Comparison of ENCODE assay signal across 7 cellular contexts in genomic region chr5:168268949-168269943, GRCh38. TPM values are rescaled to one million over a fixed set of nuclear protein-coding genes. Genes with fewer than 3 reads are reported as not detected.
DNase-seq lines count a peak whose midpoint lies in the region; ATAC-seq and TF ChIP-seq lines count a peak whose summit lies in the region.

No MANE protein-coding gene starts in this region.

- peaks cover 40% of the 10 kb centered on the region for H3K27me3 Mint-ChIP-seq in T-helper 17 cell

- DNase-seq in NCI-H146 (lab: John Stamatoyannopoulos, UW) (peak; percentile 89), T-helper 17 cell (peak; percentile 46 to 64 (median 59)), astrocyte of the cerebellum (ENCODE audit: low read depth) (peak; percentile 77), hippocampal formation (lab: John Stamatoyannopoulos, UW) (peak; percentile 70 to 88), retina (peak; percentile 96)

- H3K4me3 ChIP-seq in astrocyte of the cerebellum (ENCODE audit: low read depth, low read length) = peak overlapping the region; percentile 25

- ATAC-seq in GM18498 (IDR thresholded peaks at IDR 0.05; ENCODE audit: unreplicated experiment) (peak; percentile 88), HG02885 (IDR thresholded peaks at IDR 0.05; ENCODE audit: poor library complexity, unreplicated experiment) (peak; percentile 88), T-helper 17 cell (peak; percentile 86)

- TF ChIP-seq CTCF in astrocyte of the cerebellum (IDR thresholded peaks at IDR 0.05; ENCODE audit: low read depth, low read length, missing control alignments) = peak; percentile 88

- H3K27ac Mint-ChIP-seq in T-helper 17 cell = peak overlapping the region; percentile 45

- H3K36me3 Mint-ChIP-seq in T-helper 17 cell (ENCODE audit: low read depth) = no peaks in the 10 kb centered on the region

- H3K9me3 ChIP-seq in T-helper 17 cell (ENCODE audit: control insufficient read depth, low read length, poor library complexity, severe bottlenecking) = no peaks in the 10 kb centered on the region

- peaks cover 14% of the 10 kb centered on the region for H3K4me1 Mint-ChIP-seq in T-helper 17 cell

- peak overlapping the region; percentile 80 for H3K4me3 Mint-ChIP-seq in T-helper 17 cell

- in situ Hi-C loops in astrocyte of the cerebellum (cut with HindIII; ENCODE audit: low sequenced_read_pairs) = no loop called here

RNA-seq across cellular contexts. Expression of gene WWC1, which starts 22.2 kb away (rescaled TPM):
- total RNA-seq in T-helper 17 cell = 1 to 10 TPM; 5.4 TPM

Comparison
In these comparisons a context has a peak if more than half of its experiments do, and no peak if none do; other contexts are left out.
1. Peak in every context shown above with its lines: DNase-seq, ATAC-seq and H3K4me3 ChIP-seq.